In genomic region chr7:158766570-158767281, GRCh38 we compare ENCODE assay signal across 15 cellular contexts.
DNase-seq lines count a peak whose midpoint lies in the region; ATAC-seq and TF ChIP-seq lines count a peak whose summit lies in the region.
"Had no signal": no experiment of that assay in that cellular context is flagged by ENCODE, and none has a peak within 500 bp of the region (broad histone marks: within the 10 kb centered on the region; RNA-seq: fewer than 3 reads in every experiment).

No MANE protein-coding gene starts in this region.

- CTCF ChIA-PET in Calu3 (lab: Charles Lee): no interaction called here

- BruUV-seq in Calu3 (replicated peaks; lab: Mats Ljungman, UMichigan): no TSS peak

- H3K27ac Mint-ChIP-seq in stimulated activated naive CD8-positive, alpha-beta T cell treated with anti-CD3 and anti-CD28 coated beads, Interleukin-15, Interleukin-2, amounts not matched to agents 100 ng/mL and 50 ng/mL, for 24 hours: peak overlapping the region; percentile 76
- peak overlapping the region; percentile 49 for H3K27ac Mint-ChIP-seq in activated T-helper 2 cell treated with anti-CD3 and anti-CD28 coated beads, Interferon-gamma antibody, Interleukin-2, Interleukin-4, amounts not matched to agents 10 μg/mL and 5 μg/mL and 100 μg/mL, durations not matched to agents 14 hours and 24 hours and 36 hours
- H3K27ac Mint-ChIP-seq in Calu3 (ENCODE audit: unreplicated experiment): no peak overlapping the region

- H3K27me3 Mint-ChIP-seq in stimulated activated naive CD8-positive, alpha-beta T cell treated with anti-CD3 and anti-CD28 coated beads, Interleukin-15, Interleukin-2, amounts not matched to agents 100 ng/mL and 50 ng/mL, for 24 hours: no peaks in the 10 kb centered on the region
- no peaks in the 10 kb centered on the region for H3K27me3 Mint-ChIP-seq in activated T-helper 2 cell treated with anti-CD3 and anti-CD28 coated beads, Interferon-gamma antibody, Interleukin-2, Interleukin-4, amounts not matched to agents 10 μg/mL and 5 μg/mL and 100 μg/mL, durations not matched to agents 14 hours and 24 hours and 36 hours (ENCODE audit: low read depth)
- no peaks in the 10 kb centered on the region for H3K27me3 Mint-ChIP-seq in Calu3 (ENCODE audit: unreplicated experiment)

- peaks cover 51% of the 10 kb centered on the region for H3K36me3 Mint-ChIP-seq in stimulated activated naive CD8-positive, alpha-beta T cell treated with anti-CD3 and anti-CD28 coated beads, Interleukin-15, Interleukin-2, amounts not matched to agents 100 ng/mL and 50 ng/mL, for 24 hours (ENCODE audit: low read depth)
- H3K36me3 Mint-ChIP-seq in activated T-helper 2 cell treated with anti-CD3 and anti-CD28 coated beads, Interferon-gamma antibody, Interleukin-2, Interleukin-4, amounts not matched to agents 10 μg/mL and 5 μg/mL and 100 μg/mL, durations not matched to agents 14 hours and 24 hours and 36 hours (ENCODE audit: low read depth): peaks cover 63% of the 10 kb centered on the region
- H3K36me3 Mint-ChIP-seq in Calu3 (ENCODE audit: insufficient read depth, unreplicated experiment): peaks cover 5% of the 10 kb centered on the region

- no peak overlapping the region for H3K4me3 Mint-ChIP-seq in stimulated activated naive CD8-positive, alpha-beta T cell treated with anti-CD3 and anti-CD28 coated beads, Interleukin-15, Interleukin-2, amounts not matched to agents 100 ng/mL and 50 ng/mL, for 24 hours
- H3K4me3 Mint-ChIP-seq in activated T-helper 2 cell treated with anti-CD3 and anti-CD28 coated beads, Interferon-gamma antibody, Interleukin-2, Interleukin-4, amounts not matched to agents 10 μg/mL and 5 μg/mL and 100 μg/mL, durations not matched to agents 14 hours and 24 hours and 36 hours (ENCODE audit: low read depth): no peak overlapping the region
- no peak overlapping the region for H3K4me3 Mint-ChIP-seq in Calu3 (ENCODE audit: low read depth, unreplicated experiment)

- H3K9me3 Mint-ChIP-seq in stimulated activated naive CD8-positive, alpha-beta T cell treated with anti-CD3 and anti-CD28 coated beads, Interleukin-15, Interleukin-2, amounts not matched to agents 100 ng/mL and 50 ng/mL, for 24 hours: no peaks in the 10 kb centered on the region
- no peaks in the 10 kb centered on the region for H3K9me3 Mint-ChIP-seq in activated T-helper 2 cell treated with anti-CD3 and anti-CD28 coated beads, Interferon-gamma antibody, Interleukin-2, Interleukin-4, amounts not matched to agents 10 μg/mL and 5 μg/mL and 100 μg/mL, durations not matched to agents 14 hours and 24 hours and 36 hours
- H3K9me3 Mint-ChIP-seq in Calu3 (ENCODE audit: low read depth, unreplicated experiment): no peaks in the 10 kb centered on the region

- peaks cover 20% of the 10 kb centered on the region for H3K4me1 Mint-ChIP-seq in stimulated activated naive CD8-positive, alpha-beta T cell treated with anti-CD3 and anti-CD28 coated beads, Interleukin-15, Interleukin-2, amounts not matched to agents 100 ng/mL and 50 ng/mL, for 24 hours (ENCODE audit: low read depth)
- H3K4me1 Mint-ChIP-seq in activated T-helper 2 cell treated with anti-CD3 and anti-CD28 coated beads, Interferon-gamma antibody, Interleukin-2, Interleukin-4, amounts not matched to agents 10 μg/mL and 5 μg/mL and 100 μg/mL, durations not matched to agents 14 hours and 24 hours and 36 hours (ENCODE audit: low read depth): peaks cover 22% of the 10 kb centered on the region
- H3K4me1 Mint-ChIP-seq in Calu3 (ENCODE audit: low read depth, unreplicated experiment): no peaks in the 10 kb centered on the region

- no peak for ATAC-seq in stimulated activated naive CD8-positive, alpha-beta T cell treated with anti-CD3 and anti-CD28 coated beads, Interleukin-15, Interleukin-2, amounts not matched to agents 100 U/mL and 50 U/mL, for 24 hours
- ATAC-seq in HG02798 (IDR thresholded peaks at IDR 0.05; ENCODE audit: poor library complexity, unreplicated experiment): peak; percentile 67
- no peak for ATAC-seq in GM18873 (IDR thresholded peaks at IDR 0.05; ENCODE audit: low FRiP score, unreplicated experiment)
- ATAC-seq: mucosa of descending colon, right cardiac atrium had no signal

- intact Hi-C loops in activated T-helper 2 cell treated with anti-CD3 and anti-CD28 coated beads, Interferon-gamma antibody, Interleukin-2, Interleukin-4, amounts not matched to agents 10 μg/mL and 5 μg/mL and 100 μg/mL, durations not matched to agents 14 hours and 24 hours and 36 hours (cut with micrococcal nuclease): no loop called here
- intact Hi-C loops in Calu3 (cut with micrococcal nuclease; ENCODE audit: unreplicated experiment): no loop called here

- TF ChIP-seq CTCF in Calu3 (IDR thresholded peaks at IDR 0.05; ENCODE audit: unreplicated experiment): no peak

- DNase-seq in stimulated activated naive CD8-positive, alpha-beta T cell treated with anti-CD3 and anti-CD28 coated beads, Interleukin-15, Interleukin-2, amounts not matched to agents 100 U/mL and 50 U/mL, for 24 hours: no peak
- no peak for DNase-seq in activated T-helper 2 cell treated with anti-CD3 and anti-CD28 coated beads, Interferon-gamma antibody, Interleukin-2, Interleukin-4, amounts not matched to agents 10 μg/mL and 5 μg/mL and 100 μg/mL, durations not matched to agents 14 hours and 24 hours and 36 hours (ENCODE audit: low spot score)
- no peak for DNase-seq in Calu3
- DNase-seq in NCI-H774 (lab: John Stamatoyannopoulos, UW): no peak
- DNase-seq in NCI-H146 (lab: John Stamatoyannopoulos, UW): no peak
- DNase-seq: left ventricle myocardium inferior; mucosa of descending colon; NCI-H187 treated with DMSO at 0.1 percent for 48 hours; nucleus accumbens; right cardiac atrium; SHP77; stimulated activated CD4-positive, alpha-beta T cell treated with anti-CD3 and anti-CD28 coated beads, Interleukin-1b, Interleukin-23, amount 100 ng/mL, for 48 hours had no signal
